In genomic region chr13:94192576-94192975, GRCh38 we compare ENCODE assay signal across 1 cellular context.
TF ChIP-seq lines count a peak whose summit lies in the region.

No MANE protein-coding gene starts in this region.

TF ChIP-seq in H1, 55 proteins besides CTCF, POLR2A, EP300 and RAD21 (continued from another document):
- TF ChIP-seq CHD7 (IDR thresholded peaks at IDR 0.05; ENCODE audit: insufficient replicate concordance, low read length) (no peak), CHD2 (IDR thresholded peaks at IDR 0.05; ENCODE audit: low read length) (no peak), CEBPB (IDR thresholded peaks at IDR 0.05; ENCODE audit: low read depth, low read length) (no peak), SUZ12 (IDR thresholded peaks at IDR 0.05; ENCODE audit: low read length) (no peak), SP2 (IDR thresholded peaks at IDR 0.05; ENCODE audit: low read length) (no peak), SRF (IDR thresholded peaks at IDR 0.05; ENCODE audit: low read depth, low read length) (no peak), SIN3A (conservative IDR thresholded peaks at IDR 0.05 in 1 of 2, IDR thresholded peaks at IDR 0.05 in 1 of 2; ENCODE audit: low read depth in 1 of 2, low read length in 2 of 2) (no peak), FOSL1 (IDR thresholded peaks at IDR 0.05; ENCODE audit: insufficient read depth, low read depth, low read length) (no peak), SP4 (IDR thresholded peaks at IDR 0.05; ENCODE audit: low read length) (no peak), NRF1 (IDR thresholded peaks at IDR 0.05; ENCODE audit: low read depth, low read length) (no peak), RXRA (IDR thresholded peaks at IDR 0.05; ENCODE audit: insufficient read depth, low read depth, low read length) (no peak)
- TF ChIP-seq, protein P1, sequence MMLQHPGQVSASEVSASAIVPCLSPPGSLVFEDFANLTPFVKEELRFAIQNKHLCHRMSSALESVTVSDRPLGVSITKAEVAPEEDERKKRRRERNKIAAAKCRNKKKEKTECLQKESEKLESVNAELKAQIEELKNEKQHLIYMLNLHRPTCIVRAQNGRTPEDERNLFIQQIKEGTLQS (IDR thresholded peaks at IDR 0.05; ENCODE audit: insufficient read depth, low read depth, low read length): no peak
